Comparison of ENCODE assay signal across 1 cellular context in the genomic region with DNA sequence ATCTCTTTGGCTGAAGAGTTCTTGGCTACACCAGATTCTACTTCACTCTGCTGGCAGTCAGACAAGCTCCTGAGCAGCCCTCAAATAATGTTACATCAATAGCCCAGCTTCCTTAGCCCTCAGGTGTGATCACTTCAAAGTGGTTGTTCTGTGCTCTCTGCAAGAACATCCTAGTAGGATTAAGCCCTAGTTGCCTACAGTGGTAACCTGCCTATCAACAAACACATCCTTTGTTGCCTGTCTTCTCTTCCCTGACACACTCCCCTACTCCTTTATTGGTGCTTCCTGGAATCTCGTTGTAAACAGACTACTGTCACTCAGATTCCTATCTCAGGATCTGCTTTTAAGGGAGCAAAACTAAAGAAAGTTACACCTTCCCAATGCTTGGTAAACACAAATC.
TF ChIP-seq lines count a peak whose summit lies in the region.

No MANE protein-coding gene starts in this region.

TF ChIP-seq in HepG2, 621 proteins besides CTCF, POLR2A, EP300 and RAD21 (continued from another document and continues in another):
- 0 out of 2 replicates have a peak, but pooled peaks have one; percentile 36 for TF ChIP-seq ARID5B (CRISPR knock-in tag; IDR thresholded peaks at IDR 0.05)
- no peak for TF ChIP-seq PRPF4 (IDR thresholded peaks at IDR 0.05; ENCODE audit: low read depth, low read length, poor library complexity, severe bottlenecking)
- TF ChIP-seq, protein P1, sequence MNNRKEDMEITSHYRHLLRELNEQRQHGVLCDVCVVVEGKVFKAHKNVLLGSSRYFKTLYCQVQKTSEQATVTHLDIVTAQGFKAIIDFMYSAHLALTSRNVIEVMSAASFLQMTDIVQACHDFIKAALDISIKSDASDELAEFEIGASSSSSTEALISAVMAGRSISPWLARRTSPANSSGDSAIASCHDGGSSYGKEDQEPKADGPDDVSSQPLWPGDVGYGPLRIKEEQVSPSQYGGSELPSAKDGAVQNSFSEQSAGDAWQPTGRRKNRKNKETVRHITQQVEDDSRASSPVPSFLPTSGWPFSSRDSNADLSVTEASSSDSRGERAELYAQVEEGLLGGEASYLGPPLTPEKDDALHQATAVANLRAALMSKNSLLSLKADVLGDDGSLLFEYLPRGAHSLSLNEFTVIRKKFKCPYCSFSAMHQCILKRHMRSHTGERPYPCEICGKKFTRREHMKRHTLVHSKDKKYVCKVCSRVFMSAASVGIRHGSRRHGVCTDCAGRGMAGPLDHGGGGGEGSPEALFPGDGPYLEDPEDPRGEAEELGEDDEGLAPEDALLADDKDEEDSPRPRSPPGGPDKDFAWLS (CRISPR knock-in tag; IDR thresholded peaks at IDR 0.05; ENCODE audit: borderline replicate concordance): no peak
- no peak for TF ChIP-seq YY1 (IDR thresholded peaks at IDR 0.05; ENCODE audit: insufficient read depth, insufficient replicate concordance, low read depth, low read length)
- TF ChIP-seq, protein P2, sequence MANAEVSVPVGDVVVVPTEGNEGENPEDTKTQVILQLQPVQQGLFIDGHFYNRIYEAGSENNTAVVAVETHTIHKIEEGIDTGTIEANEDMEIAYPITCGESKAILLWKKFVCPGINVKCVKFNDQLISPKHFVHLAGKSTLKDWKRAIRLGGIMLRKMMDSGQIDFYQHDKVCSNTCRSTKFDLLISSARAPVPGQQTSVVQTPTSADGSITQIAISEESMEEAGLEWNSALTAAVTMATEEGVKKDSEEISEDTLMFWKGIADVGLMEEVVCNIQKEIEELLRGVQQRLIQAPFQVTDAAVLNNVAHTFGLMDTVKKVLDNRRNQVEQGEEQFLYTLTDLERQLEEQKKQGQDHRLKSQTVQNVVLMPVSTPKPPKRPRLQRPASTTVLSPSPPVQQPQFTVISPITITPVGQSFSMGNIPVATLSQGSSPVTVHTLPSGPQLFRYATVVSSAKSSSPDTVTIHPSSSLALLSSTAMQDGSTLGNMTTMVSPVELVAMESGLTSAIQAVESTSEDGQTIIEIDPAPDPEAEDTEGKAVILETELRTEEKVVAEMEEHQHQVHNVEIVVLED (CRISPR knock-in tag; IDR thresholded peaks at IDR 0.05; ENCODE audit: borderline replicate concordance): no peak
- TF ChIP-seq, protein P3, sequence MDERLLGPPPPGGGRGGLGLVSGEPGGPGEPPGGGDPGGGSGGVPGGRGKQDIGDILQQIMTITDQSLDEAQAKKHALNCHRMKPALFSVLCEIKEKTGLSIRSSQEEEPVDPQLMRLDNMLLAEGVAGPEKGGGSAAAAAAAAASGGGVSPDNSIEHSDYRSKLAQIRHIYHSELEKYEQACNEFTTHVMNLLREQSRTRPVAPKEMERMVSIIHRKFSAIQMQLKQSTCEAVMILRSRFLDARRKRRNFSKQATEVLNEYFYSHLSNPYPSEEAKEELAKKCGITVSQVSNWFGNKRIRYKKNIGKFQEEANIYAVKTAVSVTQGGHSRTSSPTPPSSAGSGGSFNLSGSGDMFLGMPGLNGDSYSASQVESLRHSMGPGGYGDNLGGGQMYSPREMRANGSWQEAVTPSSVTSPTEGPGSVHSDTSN (CRISPR knock-in tag; IDR thresholded peaks at IDR 0.05): 0 out of 2 replicates have a peak, but pooled peaks have one; percentile 46
- no peak for TF ChIP-seq HNRNPLL (IDR thresholded peaks at IDR 0.05; ENCODE audit: low read depth, low read length, poor library complexity, severe bottlenecking)
- no peak for TF ChIP-seq KDM2A (CRISPR knock-in tag; IDR thresholded peaks at IDR 0.05; ENCODE audit: borderline replicate concordance, low read depth)
- TF ChIP-seq, protein P4, sequence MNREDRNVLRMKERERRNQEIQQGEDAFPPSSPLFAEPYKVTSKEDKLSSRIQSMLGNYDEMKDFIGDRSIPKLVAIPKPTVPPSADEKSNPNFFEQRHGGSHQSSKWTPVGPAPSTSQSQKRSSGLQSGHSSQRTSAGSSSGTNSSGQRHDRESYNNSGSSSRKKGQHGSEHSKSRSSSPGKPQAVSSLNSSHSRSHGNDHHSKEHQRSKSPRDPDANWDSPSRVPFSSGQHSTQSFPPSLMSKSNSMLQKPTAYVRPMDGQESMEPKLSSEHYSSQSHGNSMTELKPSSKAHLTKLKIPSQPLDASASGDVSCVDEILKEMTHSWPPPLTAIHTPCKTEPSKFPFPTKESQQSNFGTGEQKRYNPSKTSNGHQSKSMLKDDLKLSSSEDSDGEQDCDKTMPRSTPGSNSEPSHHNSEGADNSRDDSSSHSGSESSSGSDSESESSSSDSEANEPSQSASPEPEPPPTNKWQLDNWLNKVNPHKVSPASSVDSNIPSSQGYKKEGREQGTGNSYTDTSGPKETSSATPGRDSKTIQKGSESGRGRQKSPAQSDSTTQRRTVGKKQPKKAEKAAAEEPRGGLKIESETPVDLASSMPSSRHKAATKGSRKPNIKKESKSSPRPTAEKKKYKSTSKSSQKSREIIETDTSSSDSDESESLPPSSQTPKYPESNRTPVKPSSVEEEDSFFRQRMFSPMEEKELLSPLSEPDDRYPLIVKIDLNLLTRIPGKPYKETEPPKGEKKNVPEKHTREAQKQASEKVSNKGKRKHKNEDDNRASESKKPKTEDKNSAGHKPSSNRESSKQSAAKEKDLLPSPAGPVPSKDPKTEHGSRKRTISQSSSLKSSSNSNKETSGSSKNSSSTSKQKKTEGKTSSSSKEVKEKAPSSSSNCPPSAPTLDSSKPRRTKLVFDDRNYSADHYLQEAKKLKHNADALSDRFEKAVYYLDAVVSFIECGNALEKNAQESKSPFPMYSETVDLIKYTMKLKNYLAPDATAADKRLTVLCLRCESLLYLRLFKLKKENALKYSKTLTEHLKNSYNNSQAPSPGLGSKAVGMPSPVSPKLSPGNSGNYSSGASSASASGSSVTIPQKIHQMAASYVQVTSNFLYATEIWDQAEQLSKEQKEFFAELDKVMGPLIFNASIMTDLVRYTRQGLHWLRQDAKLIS (CRISPR knock-in tag; IDR thresholded peaks at IDR 0.05): no peak
- TF ChIP-seq RCOR2 (CRISPR knock-in tag; IDR thresholded peaks at IDR 0.05): no peak
- no peak for TF ChIP-seq ZNF589 (CRISPR knock-in tag; conservative IDR thresholded peaks at IDR 0.05)
- TF ChIP-seq ZNF138 (CRISPR knock-in tag; IDR thresholded peaks at IDR 0.05; ENCODE audit: low read depth): no peak
- TF ChIP-seq, protein P5, sequence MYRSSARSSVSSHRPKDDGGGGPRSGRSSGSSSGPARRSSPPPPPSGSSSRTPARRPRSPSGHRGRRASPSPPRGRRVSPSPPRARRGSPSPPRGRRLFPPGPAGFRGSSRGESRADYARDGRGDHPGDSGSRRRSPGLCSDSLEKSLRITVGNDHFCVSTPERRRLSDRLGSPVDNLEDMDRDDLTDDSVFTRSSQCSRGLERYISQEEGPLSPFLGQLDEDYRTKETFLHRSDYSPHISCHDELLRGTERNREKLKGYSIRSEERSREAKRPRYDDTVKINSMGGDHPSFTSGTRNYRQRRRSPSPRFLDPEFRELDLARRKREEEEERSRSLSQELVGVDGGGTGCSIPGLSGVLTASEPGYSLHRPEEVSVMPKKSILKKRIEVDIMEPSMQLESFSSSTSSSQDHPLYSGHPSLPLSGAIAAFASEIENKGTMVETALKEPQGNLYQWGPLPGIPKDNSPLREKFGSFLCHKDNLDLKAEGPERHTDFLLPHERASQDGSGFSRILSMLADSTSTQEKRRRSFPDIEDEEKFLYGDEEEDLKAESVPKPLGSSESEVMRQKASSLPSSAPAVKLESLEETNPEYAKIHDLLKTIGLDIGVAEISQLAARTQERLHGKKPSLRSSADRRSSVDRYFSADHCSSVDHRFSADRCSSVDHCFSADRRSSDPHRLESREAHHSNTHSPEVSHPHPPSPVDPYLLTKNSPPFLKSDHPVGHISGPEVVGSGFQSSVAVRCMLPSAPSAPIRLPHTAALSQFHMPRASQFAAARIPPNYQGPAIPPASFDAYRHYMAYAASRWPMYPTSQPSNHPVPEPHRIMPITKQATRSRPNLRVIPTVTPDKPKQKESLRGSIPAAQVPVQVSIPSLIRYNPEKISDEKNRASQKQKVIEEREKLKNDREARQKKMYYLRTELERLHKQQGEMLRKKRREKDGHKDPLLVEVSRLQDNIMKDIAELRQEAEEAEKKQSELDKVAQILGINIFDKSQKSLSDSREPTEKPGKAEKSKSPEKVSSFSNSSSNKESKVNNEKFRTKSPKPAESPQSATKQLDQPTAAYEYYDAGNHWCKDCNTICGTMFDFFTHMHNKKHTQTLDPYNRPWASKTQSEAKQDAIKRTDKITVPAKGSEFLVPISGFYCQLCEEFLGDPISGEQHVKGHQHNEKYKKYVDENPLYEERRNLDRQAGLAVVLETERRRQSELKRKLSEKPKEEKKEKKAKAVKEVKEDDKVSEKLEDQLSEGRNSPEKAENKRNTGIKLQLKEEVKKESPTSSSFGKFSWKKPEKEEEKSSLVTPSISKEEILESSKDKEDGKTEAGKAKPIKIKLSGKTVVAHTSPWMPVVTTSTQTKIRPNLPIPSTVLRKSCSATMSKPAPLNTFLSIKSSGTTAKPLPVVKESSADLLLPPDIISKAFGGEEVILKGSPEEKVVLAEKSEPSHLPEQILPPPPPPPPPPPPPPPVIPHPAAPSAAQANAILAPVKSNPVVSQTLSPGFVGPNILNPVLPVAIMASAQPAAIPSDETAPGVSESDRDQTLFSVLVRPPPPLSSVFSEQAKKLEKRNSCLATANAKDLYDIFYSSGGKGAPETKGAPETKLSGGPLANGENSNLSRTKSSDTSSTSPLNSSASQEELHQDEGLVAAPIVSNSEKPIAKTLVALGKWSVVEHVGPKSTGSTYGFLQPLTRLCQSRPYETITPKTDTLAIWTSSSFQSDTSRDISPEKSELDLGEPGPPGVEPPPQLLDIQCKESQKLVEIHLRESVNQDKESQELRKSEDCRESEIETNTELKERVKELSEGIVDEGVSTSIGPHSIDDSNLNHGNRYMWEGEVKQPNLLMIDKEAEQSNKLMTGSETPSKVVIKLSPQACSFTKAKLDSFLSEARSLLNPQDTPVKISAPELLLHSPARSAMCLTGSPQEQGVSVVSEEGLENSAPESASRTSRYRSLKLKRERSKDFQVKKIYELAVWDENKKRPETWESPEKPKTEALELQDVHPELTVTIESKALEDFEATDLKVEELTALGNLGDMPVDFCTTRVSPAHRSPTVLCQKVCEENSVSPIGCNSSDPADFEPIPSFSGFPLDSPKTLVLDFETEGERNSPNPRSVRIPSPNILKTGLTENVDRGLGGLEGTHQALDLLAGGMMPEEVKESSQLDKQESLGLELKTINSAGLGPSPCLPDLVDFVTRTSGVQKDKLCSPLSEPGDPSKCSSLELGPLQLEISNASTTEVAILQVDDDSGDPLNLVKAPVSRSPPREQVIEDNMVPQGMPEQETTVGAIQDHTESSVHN (CRISPR knock-in tag; IDR thresholded peaks at IDR 0.05): no peak
- no peak for TF ChIP-seq ZNF790 (CRISPR knock-in tag; IDR thresholded peaks at IDR 0.05; ENCODE audit: borderline replicate concordance)
- TF ChIP-seq ZSCAN29 (CRISPR knock-in tag; conservative IDR thresholded peaks at IDR 0.05): no peak
- TF ChIP-seq ATAD3A (CRISPR knock-in tag; IDR thresholded peaks at IDR 0.05): no peak
- TF ChIP-seq, protein P6, sequence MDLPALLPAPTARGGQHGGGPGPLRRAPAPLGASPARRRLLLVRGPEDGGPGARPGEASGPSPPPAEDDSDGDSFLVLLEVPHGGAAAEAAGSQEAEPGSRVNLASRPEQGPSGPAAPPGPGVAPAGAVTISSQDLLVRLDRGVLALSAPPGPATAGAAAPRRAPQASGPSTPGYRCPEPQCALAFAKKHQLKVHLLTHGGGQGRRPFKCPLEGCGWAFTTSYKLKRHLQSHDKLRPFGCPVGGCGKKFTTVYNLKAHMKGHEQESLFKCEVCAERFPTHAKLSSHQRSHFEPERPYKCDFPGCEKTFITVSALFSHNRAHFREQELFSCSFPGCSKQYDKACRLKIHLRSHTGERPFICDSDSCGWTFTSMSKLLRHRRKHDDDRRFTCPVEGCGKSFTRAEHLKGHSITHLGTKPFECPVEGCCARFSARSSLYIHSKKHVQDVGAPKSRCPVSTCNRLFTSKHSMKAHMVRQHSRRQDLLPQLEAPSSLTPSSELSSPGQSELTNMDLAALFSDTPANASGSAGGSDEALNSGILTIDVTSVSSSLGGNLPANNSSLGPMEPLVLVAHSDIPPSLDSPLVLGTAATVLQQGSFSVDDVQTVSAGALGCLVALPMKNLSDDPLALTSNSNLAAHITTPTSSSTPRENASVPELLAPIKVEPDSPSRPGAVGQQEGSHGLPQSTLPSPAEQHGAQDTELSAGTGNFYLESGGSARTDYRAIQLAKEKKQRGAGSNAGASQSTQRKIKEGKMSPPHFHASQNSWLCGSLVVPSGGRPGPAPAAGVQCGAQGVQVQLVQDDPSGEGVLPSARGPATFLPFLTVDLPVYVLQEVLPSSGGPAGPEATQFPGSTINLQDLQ (CRISPR knock-in tag; IDR thresholded peaks at IDR 0.05): no peak
- TF ChIP-seq, protein P7, sequence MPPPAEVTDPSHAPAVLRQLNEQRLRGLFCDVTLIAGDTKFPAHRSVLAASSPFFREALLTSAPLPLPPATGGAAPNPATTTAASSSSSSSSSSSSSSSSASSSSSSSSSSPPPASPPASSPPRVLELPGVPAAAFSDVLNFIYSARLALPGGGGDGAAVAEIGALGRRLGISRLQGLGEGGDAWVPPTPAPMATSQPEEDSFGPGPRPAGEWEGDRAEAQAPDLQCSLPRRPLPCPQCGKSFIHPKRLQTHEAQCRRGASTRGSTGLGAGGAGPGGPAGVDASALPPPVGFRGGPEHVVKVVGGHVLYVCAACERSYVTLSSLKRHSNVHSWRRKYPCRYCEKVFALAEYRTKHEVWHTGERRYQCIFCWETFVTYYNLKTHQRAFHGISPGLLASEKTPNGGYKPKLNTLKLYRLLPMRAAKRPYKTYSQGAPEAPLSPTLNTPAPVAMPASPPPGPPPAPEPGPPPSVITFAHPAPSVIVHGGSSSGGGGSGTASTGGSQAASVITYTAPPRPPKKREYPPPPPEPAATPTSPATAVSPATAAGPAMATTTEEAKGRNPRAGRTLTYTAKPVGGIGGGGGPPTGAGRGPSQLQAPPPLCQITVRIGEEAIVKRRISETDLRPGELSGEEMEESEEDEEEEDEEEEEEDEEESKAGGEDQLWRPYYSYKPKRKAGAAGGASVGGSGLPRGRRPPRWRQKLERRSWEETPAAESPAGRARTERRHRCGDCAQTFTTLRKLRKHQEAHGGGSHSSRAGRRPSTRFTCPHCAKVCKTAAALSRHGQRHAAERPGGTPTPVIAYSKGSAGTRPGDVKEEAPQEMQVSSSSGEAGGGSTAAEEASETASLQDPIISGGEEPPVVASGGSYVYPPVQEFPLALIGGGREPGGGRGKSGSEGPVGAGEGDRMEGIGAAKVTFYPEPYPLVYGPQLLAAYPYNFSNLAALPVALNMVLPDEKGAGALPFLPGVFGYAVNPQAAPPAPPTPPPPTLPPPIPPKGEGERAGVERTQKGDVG (CRISPR knock-in tag; IDR thresholded peaks at IDR 0.05; ENCODE audit: borderline replicate concordance): no peak
